8 cellular contexts compared by ENCODE assay signal in genomic region chr1:148361427-148361901, GRCh38.
A peak's percentile ranks its signal among the peaks of the same experiment; 100 is the strongest.
DNase-seq lines count a peak whose midpoint lies in the region; TF ChIP-seq lines count a peak whose summit lies in the region.
"Not testable (repeated sequence)": the region's sequence is repeated elsewhere in the genome, so short reads cannot be mapped to it uniquely, and the experiment has no call there.

No MANE protein-coding gene starts in this region.

- H3K9me2 ChIP-seq in OCI-LY1 (ENCODE audit: low read depth, low read length), result not testable (repeated sequence)

- not testable (repeated sequence) for H3K27me3 ChIP-seq in OCI-LY1 (ENCODE audit: insufficient read depth, low read length); brain microvascular endothelial cell (replicated peaks)

- H3K27ac ChIP-seq in C4-2B; OCI-LY1 (ENCODE audit: low read depth, low read length, poor library complexity, severe bottlenecking): not testable (repeated sequence)
- H3K27ac ChIP-seq in HEK293 (ENCODE audit: extremely low read depth, low read depth, low read length), result peak overlapping the region; percentile 52
- peak overlapping the region; percentile 21 for H3K27ac ChIP-seq in brain microvascular endothelial cell

- H3K36me3 ChIP-seq in HEK293 (ENCODE audit: control insufficient read depth in 2 of 2, insufficient read depth in 1 of 2, low read length in 2 of 2); OCI-LY1 (ENCODE audit: insufficient read depth, low read length); brain microvascular endothelial cell (replicated peaks): not testable (repeated sequence)

- H2AFZ ChIP-seq in OCI-LY1 (ENCODE audit: low read length), result not testable (repeated sequence)

- in situ Hi-C loops in brain microvascular endothelial cell (cut with HindIII; ENCODE audit: low pct_ligation_motif_present, low sequenced_read_pairs), result not testable (repeated sequence)

- not testable (repeated sequence) for H3K9me3 Mint-ChIP-seq in glutamatergic neuron (ENCODE audit: unreplicated experiment)

- H4K20me1 ChIP-seq in OCI-LY1 (ENCODE audit: insufficient read depth, low read length), result not testable (repeated sequence)

- not testable (repeated sequence) for H3K79me2 ChIP-seq in OCI-LY1 (ENCODE audit: insufficient read depth, low read length)

- not testable (repeated sequence) for H3K4me3 ChIP-seq in HEK293 (ENCODE audit: low read depth, low read length)
- peak overlapping the region; percentile 40 for H3K4me3 ChIP-seq in OCI-LY1 (ENCODE audit: low read depth, low read length, poor library complexity, severe bottlenecking)
- H3K4me3 ChIP-seq in brain microvascular endothelial cell (ENCODE audit: low read depth, low read length), result peak overlapping the region; percentile 44

- peak; percentile 5; the same call in 1 of the 2 replicates for TF ChIP-seq CTCF in C4-2B (conservative IDR thresholded peaks at IDR 0.05)
- TF ChIP-seq CTCF in HEK293 (tag by site-specific recombination; IDR thresholded peaks at IDR 0.05), result not testable (repeated sequence)
- peak; percentile 38 for TF ChIP-seq CTCF in OCI-LY1 (IDR thresholded peaks at IDR 0.05; ENCODE audit: low read length)
- peak; percentile 68 for TF ChIP-seq CTCF in brain microvascular endothelial cell (IDR thresholded peaks at IDR 0.05; ENCODE audit: low read depth, low read length, missing control alignments)
- TF ChIP-seq CTCF in glutamatergic neuron (IDR thresholded peaks at IDR 0.05; ENCODE audit: partially characterized antibody, unreplicated experiment), result peak; percentile 80

- peak overlapping the region; percentile 34; the same call in 1 of the 2 replicates for H3K4me2 ChIP-seq in OCI-LY1 (ENCODE audit: low read length)

- peak; percentile 76 for DNase-seq in activated CD8-positive, alpha-beta memory T cell treated with anti-CD3 and anti-CD28 coated beads, Interleukin-2, amount 50 U/mL, for 48 hours
- DNase-seq in brain microvascular endothelial cell (peak; percentile 50), mucosa of gallbladder (ENCODE audit: low spot score) (peak; percentile 79)
- DNase-seq in glutamatergic neuron, result not testable (repeated sequence)
- DNase-seq in stimulated activated CD4-positive, alpha-beta T cell treated with anti-CD3 and anti-CD28 coated beads, Interleukin-4, amount 100 ng/mL, for 1 hour, result peak; percentile 44

- H3K27ac Mint-ChIP-seq in glutamatergic neuron (ENCODE audit: unreplicated experiment), result not testable (repeated sequence)

- H3K4me1 Mint-ChIP-seq in glutamatergic neuron (ENCODE audit: low read depth, unreplicated experiment), result not testable (repeated sequence)

- peak overlapping the region; percentile 83 for H3K4me3 Mint-ChIP-seq in glutamatergic neuron (ENCODE audit: unreplicated experiment)

- POLR2A ChIA-PET in HEK293 (lab: Yijun Ruan, JAX), result not testable (repeated sequence)

- H3K27me3 Mint-ChIP-seq in glutamatergic neuron (ENCODE audit: unreplicated experiment), result not testable (repeated sequence)

- H3F3A ChIP-seq in OCI-LY1 (ENCODE audit: insufficient read depth, low read length), result not testable (repeated sequence)

- CTCF ChIA-PET in HEK293 (lab: Yijun Ruan, JAX), result not testable (repeated sequence)

- H3K36me3 Mint-ChIP-seq in glutamatergic neuron (ENCODE audit: unreplicated experiment), result not testable (repeated sequence)

- not testable (repeated sequence) for H3K9ac ChIP-seq in OCI-LY1 (ENCODE audit: low read length)

- not testable (repeated sequence) for H3K4me1 ChIP-seq in HEK293 (ENCODE audit: control insufficient read depth, insufficient read depth, low read length); OCI-LY1 (ENCODE audit: insufficient read depth, low read length, severe bottlenecking)

- H3K9me3 ChIP-seq in HEK293 (ENCODE audit: control insufficient read depth, insufficient read depth, low read depth, low read length); OCI-LY1 (ENCODE audit: low read length): not testable (repeated sequence)

TF ChIP-seq in HEK293, 187 proteins besides CTCF, POLR2A, EP300 and RAD21:
- TF ChIP-seq KLF1 (tag by site-specific recombination; IDR thresholded peaks at IDR 0.05) (0 out of 2 replicates have a peak, but pooled peaks have one; percentile 30), KLF9 (tag by site-specific recombination; IDR thresholded peaks at IDR 0.05; ENCODE audit: low read depth) (peak; percentile 42; the same call in 1 of the 2 replicates), ZNF202 (tag by site-specific recombination; IDR thresholded peaks at IDR 0.05; ENCODE audit: borderline replicate concordance) (0 out of 2 replicates have a peak, but pooled peaks have one; percentile 40)
